Comparison of ENCODE assay signal across 1 cellular context in the genomic region with DNA sequence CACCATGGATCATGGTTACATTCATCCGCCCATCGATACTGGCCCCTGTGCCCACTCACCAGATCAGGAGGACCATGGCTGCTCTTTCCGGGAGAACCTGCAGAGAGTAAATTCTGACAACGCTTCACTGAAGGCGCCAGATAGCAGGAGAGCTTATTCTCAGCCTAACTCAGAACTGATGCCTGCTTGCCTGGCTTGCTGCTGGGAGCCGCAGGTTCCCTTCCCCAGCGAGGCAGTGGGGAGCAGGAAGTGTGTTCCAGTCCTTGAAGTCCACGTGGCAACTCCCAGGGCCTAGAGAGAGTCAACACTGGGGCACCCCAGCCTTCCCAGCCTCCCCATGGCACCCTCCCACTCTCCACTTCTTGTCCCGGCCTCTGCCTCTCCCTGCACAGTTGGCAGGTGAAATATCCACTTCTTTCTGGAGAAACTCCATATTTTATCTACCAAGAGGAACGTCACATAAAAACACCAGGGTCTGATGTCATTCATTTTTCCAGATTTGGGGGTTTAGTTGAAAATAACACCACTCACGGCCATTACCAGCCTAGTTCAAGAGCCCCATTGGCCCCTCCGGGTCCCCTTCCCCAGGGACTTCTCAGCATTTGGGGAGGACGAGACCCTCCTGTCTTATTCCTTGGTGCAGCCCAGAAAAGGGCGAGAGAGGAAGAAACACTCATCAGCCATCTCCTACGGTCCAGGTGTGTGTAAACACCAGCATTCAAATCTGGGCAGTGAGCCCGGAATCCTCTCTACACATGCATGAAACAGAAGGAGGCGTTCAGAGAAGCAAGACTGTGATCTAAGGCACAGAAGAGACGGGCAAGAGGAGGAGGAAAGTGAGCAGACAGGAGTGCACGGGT.
TF ChIP-seq lines count a peak whose summit lies in the region.

No MANE protein-coding gene starts in this region.

TF ChIP-seq in H1, 55 proteins besides CTCF, POLR2A, EP300 and RAD21:
- TF ChIP-seq ZNF274 (IDR thresholded peaks at IDR 0.05; ENCODE audit: borderline replicate concordance, extremely low read depth, low read length): no peak
- TF ChIP-seq HDAC6 (IDR thresholded peaks at IDR 0.05; ENCODE audit: low read depth, low read length): no peak
- TF ChIP-seq SRF (IDR thresholded peaks at IDR 0.05; ENCODE audit: low read depth, low read length): no peak
- TF ChIP-seq CHD7 (IDR thresholded peaks at IDR 0.05; ENCODE audit: insufficient replicate concordance, low read length): no peak
- TF ChIP-seq JUN (IDR thresholded peaks at IDR 0.05; ENCODE audit: low read depth, low read length): no peak
- TF ChIP-seq SIN3A (conservative IDR thresholded peaks at IDR 0.05 in 1 of 2, IDR thresholded peaks at IDR 0.05 in 1 of 2; ENCODE audit: low read depth in 1 of 2, low read length in 2 of 2): no peak
